In the genomic region with DNA sequence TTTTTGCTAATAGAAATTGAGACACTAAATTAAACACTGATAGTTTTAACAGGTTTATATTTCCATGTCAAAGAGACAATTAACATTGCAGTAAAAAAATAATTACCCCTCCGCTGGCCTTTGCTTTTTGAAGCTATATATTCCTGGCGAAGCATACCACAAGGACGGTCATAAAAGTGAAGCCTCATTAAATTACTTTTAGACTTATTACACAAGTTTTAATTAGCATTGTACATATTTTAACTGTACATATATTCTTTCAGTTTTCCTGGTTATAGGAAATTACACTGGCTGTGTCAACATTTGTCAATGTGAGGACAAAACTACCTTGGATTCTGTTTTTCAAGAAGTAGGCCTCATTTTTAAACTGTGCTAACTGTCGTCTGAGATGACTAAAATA, we compare ENCODE assay signal across 11 cellular contexts. TPM values are rescaled to one million over a fixed set of nuclear protein-coding genes. Genes with fewer than 3 reads are reported as not detected.
A peak's percentile ranks its signal among the peaks of the same experiment; 100 is the strongest.
DNase-seq lines count a peak whose midpoint lies in the region; ATAC-seq and TF ChIP-seq lines count a peak whose summit lies in the region.
"Had no signal": no experiment of that assay in that cellular context is flagged by ENCODE, and none has a peak within 500 bp of the region (broad histone marks: within the 10 kb centered on the region; RNA-seq: fewer than 3 reads in every experiment).

No MANE protein-coding gene starts in this region.

- no TSS peak for BruUV-seq in Caco-2 (replicated peaks; lab: Mats Ljungman, UMichigan)

- H3K36me3 ChIP-seq in Caco-2 (ENCODE audit: control insufficient read depth, insufficient read depth, low read length): no peaks in the 10 kb centered on the region
- H3K36me3 ChIP-seq: Peyer's patch had no signal

- CTCF ChIA-PET in Caco-2 (lab: Charles Lee): no interaction called here

- DNase-seq in Caco-2: no peak
- DNase-seq in HFFc6: no peak
- DNase-seq in activated T-helper 1 cell treated with anti-CD3 and anti-CD28 coated beads, Interleukin-12 subunit alpha, Interleukin-12 subunit beta, Interleukin-2, Interleukin-4 antibody, amounts not matched to agents 30 ng/mL and 10 ng/mL and 1 ng/mL, durations not matched to agents 14 hours and 24 hours and 36 hours (ENCODE audit: low spot score): no peak
- DNase-seq in memory B cell (ENCODE audit: low spot score in 2 of 2): no peak
- DNase-seq in G401 (ENCODE audit: low spot score): no peak
- DNase-seq: GOT3, Peyer's patch had no signal

- H3K4me1 Mint-ChIP-seq in Caco-2 (ENCODE audit: low read depth, unreplicated experiment) (peaks cover 9% of the 10 kb centered on the region), HFFc6 (ENCODE audit: low read depth) (peaks cover 76% of the 10 kb centered on the region), memory B cell (peaks cover 16% of the 10 kb centered on the region)
- H3K4me1 Mint-ChIP-seq in activated T-helper 1 cell treated with anti-CD3 and anti-CD28 coated beads, Interleukin-12 subunit alpha, Interleukin-12 subunit beta, Interleukin-2, Interleukin-4 antibody, amounts not matched to agents 30 ng/mL and 10 ng/mL and 1 ng/mL, durations not matched to agents 14 hours and 24 hours and 36 hours (ENCODE audit: low read depth): peaks cover 63% of the 10 kb centered on the region

- POLR2A ChIA-PET in Caco-2 (lab: Charles Lee): no interaction called here

- intact Hi-C loops in Caco-2 (cut with micrococcal nuclease; ENCODE audit: unreplicated experiment): no loop called here
- intact Hi-C loops in activated T-helper 1 cell treated with anti-CD3 and anti-CD28 coated beads, Interleukin-12 subunit alpha, Interleukin-12 subunit beta, Interleukin-2, Interleukin-4 antibody, amounts not matched to agents 30 ng/mL and 10 ng/mL and 1 ng/mL, durations not matched to agents 14 hours and 24 hours and 36 hours (cut with micrococcal nuclease): no loop called here

- in situ Hi-C loops in G401 (cut with HindIII; ENCODE audit: low sequenced_read_pairs): no loop called here

- H3K4me3 Mint-ChIP-seq in Caco-2 (ENCODE audit: unreplicated experiment): peak overlapping the region; percentile 86
- H3K4me3 Mint-ChIP-seq in HFFc6: peak overlapping the region; percentile 96
- peak overlapping the region; percentile 94 for H3K4me3 Mint-ChIP-seq in activated T-helper 1 cell treated with anti-CD3 and anti-CD28 coated beads, Interleukin-12 subunit alpha, Interleukin-12 subunit beta, Interleukin-2, Interleukin-4 antibody, amounts not matched to agents 30 ng/mL and 10 ng/mL and 1 ng/mL, durations not matched to agents 14 hours and 24 hours and 36 hours
- peak overlapping the region; percentile 96 for H3K4me3 Mint-ChIP-seq in memory B cell

- H3K27me3 Mint-ChIP-seq in Caco-2 (ENCODE audit: insufficient read depth, unreplicated experiment): no peaks in the 10 kb centered on the region
- peaks cover 3% of the 10 kb centered on the region; the same call in 1 of the 2 replicates for H3K27me3 Mint-ChIP-seq in HFFc6 (ENCODE audit: insufficient read depth)
- peaks cover 56% of the 10 kb centered on the region for H3K27me3 Mint-ChIP-seq in activated T-helper 1 cell treated with anti-CD3 and anti-CD28 coated beads, Interleukin-12 subunit alpha, Interleukin-12 subunit beta, Interleukin-2, Interleukin-4 antibody, amounts not matched to agents 30 ng/mL and 10 ng/mL and 1 ng/mL, durations not matched to agents 14 hours and 24 hours and 36 hours (ENCODE audit: insufficient read depth)
- H3K27me3 Mint-ChIP-seq in memory B cell: peaks cover 3% of the 10 kb centered on the region

- peak overlapping the region; percentile 60 for H3K4me3 ChIP-seq in Caco-2 (ENCODE audit: low read depth, low read length)
- H3K4me3 ChIP-seq: K562 had no signal

- H3K36me3 Mint-ChIP-seq in Caco-2 (ENCODE audit: insufficient read depth, unreplicated experiment) (peaks cover 6% of the 10 kb centered on the region), HFFc6 (ENCODE audit: low read depth) (peaks cover 15% of the 10 kb centered on the region), memory B cell (peaks cover 2% of the 10 kb centered on the region)
- peaks cover 33% of the 10 kb centered on the region for H3K36me3 Mint-ChIP-seq in activated T-helper 1 cell treated with anti-CD3 and anti-CD28 coated beads, Interleukin-12 subunit alpha, Interleukin-12 subunit beta, Interleukin-2, Interleukin-4 antibody, amounts not matched to agents 30 ng/mL and 10 ng/mL and 1 ng/mL, durations not matched to agents 14 hours and 24 hours and 36 hours (ENCODE audit: low read depth)

- ATAC-seq in memory B cell (ENCODE audit: low read depth) (no peak), HG02973 (IDR thresholded peaks at IDR 0.05; ENCODE audit: unreplicated experiment) (no peak), GM21737 (IDR thresholded peaks at IDR 0.05; ENCODE audit: unreplicated experiment) (no peak), GM19397 (IDR thresholded peaks at IDR 0.05; ENCODE audit: unreplicated experiment) (no peak)
- ATAC-seq: K562 had no signal

- H3K9me3 ChIP-seq in Caco-2: no peaks in the 10 kb centered on the region
- H3K9me3 ChIP-seq: Peyer's patch had no signal

- H3K4me1 ChIP-seq in Caco-2: peaks cover 3% of the 10 kb centered on the region; the same call in 1 of the 2 replicates

- H3K27me3 ChIP-seq in Caco-2 (replicated peaks; ENCODE audit: control insufficient read depth, insufficient read depth, low read length): no peaks in the 10 kb centered on the region

- H3K9me3 Mint-ChIP-seq in Caco-2 (ENCODE audit: unreplicated experiment): no peaks in the 10 kb centered on the region
- no peaks in the 10 kb centered on the region for H3K9me3 Mint-ChIP-seq in HFFc6
- H3K9me3 Mint-ChIP-seq in activated T-helper 1 cell treated with anti-CD3 and anti-CD28 coated beads, Interleukin-12 subunit alpha, Interleukin-12 subunit beta, Interleukin-2, Interleukin-4 antibody, amounts not matched to agents 30 ng/mL and 10 ng/mL and 1 ng/mL, durations not matched to agents 14 hours and 24 hours and 36 hours: peaks cover 10% of the 10 kb centered on the region
- no peaks in the 10 kb centered on the region for H3K9me3 Mint-ChIP-seq in memory B cell

- H3K27ac Mint-ChIP-seq in Caco-2 (ENCODE audit: unreplicated experiment): peak overlapping the region; percentile 90
- H3K27ac Mint-ChIP-seq in HFFc6: peak overlapping the region; percentile 76
- peak overlapping the region; percentile 63 for H3K27ac Mint-ChIP-seq in activated T-helper 1 cell treated with anti-CD3 and anti-CD28 coated beads, Interleukin-12 subunit alpha, Interleukin-12 subunit beta, Interleukin-2, Interleukin-4 antibody, amounts not matched to agents 30 ng/mL and 10 ng/mL and 1 ng/mL, durations not matched to agents 14 hours and 24 hours and 36 hours
- peak overlapping the region; percentile 95 for H3K27ac Mint-ChIP-seq in memory B cell

- TF ChIP-seq CTCF in Caco-2 (IDR thresholded peaks at IDR 0.05; ENCODE audit: insufficient read depth in 1 of 2, low read depth in 1 of 2, low read length in 1 of 2, severe bottlenecking in 1 of 2, unreplicated experiment in 1 of 2): no peak
- TF ChIP-seq CTCF in HFFc6 (IDR thresholded peaks at IDR 0.05): no peak

RNA-seq across cellular contexts. Expression of gene CDKN2A, which starts 1.2 kb away (rescaled TPM):
- 46.6 and 48.0 TPM in 2 replicates for total RNA-seq in Caco-2 (2022)
- 100 to 1,000 TPM in 4 of 6 experiments, 10 to 100 TPM in 2; 47.7 to 133 (median 121) TPM for total RNA-seq in HFFc6 (2021; fragmentation: NEBNext Ultra II Directional; extraction: Animal tissue kit (Norgen Biotek cat#: 25700))
- total RNA-seq in activated T-helper 1 cell treated with anti-CD3 and anti-CD28 coated beads, Interleukin-12 subunit alpha, Interleukin-12 subunit beta, Interleukin-2, Interleukin-4 antibody, amounts not matched to agents 30 ng/mL and 10 ng/mL and 1 ng/mL, durations not matched to agents 14 hours and 24 hours and 36 hours: 5.0 and 5.4 TPM in 2 replicates
- 8.4 and 14.6 TPM in 2 replicates for total RNA-seq in G401 (2014; rRNA removed; shearing (Covaris generic))
- total RNA-seq: K562 had no signal

RNA-seq across cellular contexts. Expression of gene CDKN2B-AS1, which starts 1.6 kb away (rescaled TPM):
- 1.2 and 2.1 TPM in 2 replicates for total RNA-seq in Caco-2 (2022)
- total RNA-seq in HFFc6 (2021; fragmentation: NEBNext Ultra II Directional; extraction: Animal tissue kit (Norgen Biotek cat#: 25700)): 1 to 10 TPM in 4 of 6 experiments, under 1 TPM in 2; 0.61 to 1.5 (median 1.2) TPM
- 1.2 and 1.4 TPM in 2 replicates for total RNA-seq in activated T-helper 1 cell treated with anti-CD3 and anti-CD28 coated beads, Interleukin-12 subunit alpha, Interleukin-12 subunit beta, Interleukin-2, Interleukin-4 antibody, amounts not matched to agents 30 ng/mL and 10 ng/mL and 1 ng/mL, durations not matched to agents 14 hours and 24 hours and 36 hours
- not detected in 2 replicates for total RNA-seq in G401 (2014; rRNA removed; shearing (Covaris generic))
- total RNA-seq: K562 had no signal

RNA-seq across cellular contexts. Expression of gene CDKN2B, which starts 16.1 kb away (rescaled TPM):
- total RNA-seq in Caco-2 (2022): 7.6 and 8.2 TPM in 2 replicates
- total RNA-seq in HFFc6 (2021; fragmentation: NEBNext Ultra II Directional; extraction: Animal tissue kit (Norgen Biotek cat#: 25700)): 10 to 100 TPM in 1 of 6 experiments, 1 to 10 TPM in 5; 7.1 to 11.6 (median 8.9) TPM
- 0.73 and 0.76 TPM in 2 replicates for total RNA-seq in activated T-helper 1 cell treated with anti-CD3 and anti-CD28 coated beads, Interleukin-12 subunit alpha, Interleukin-12 subunit beta, Interleukin-2, Interleukin-4 antibody, amounts not matched to agents 30 ng/mL and 10 ng/mL and 1 ng/mL, durations not matched to agents 14 hours and 24 hours and 36 hours
- total RNA-seq in G401 (2014; rRNA removed; shearing (Covaris generic)): 0.61 and 2.6 TPM in 2 replicates
- total RNA-seq: K562 had no signal
